20 cellular contexts compared by ENCODE assay signal in genomic region chr11:45471002-45471665, GRCh38.
"Had no signal": no experiment of that assay in that cellular context is flagged by ENCODE, and none has a peak within 500 bp of the region (broad histone marks: within the 10 kb centered on the region; RNA-seq: fewer than 3 reads in every experiment).

No MANE protein-coding gene starts in this region.

- H3K27ac ChIP-seq: HL-60, SJSA1, SK-N-MC had no signal

- H3K4me1 ChIP-seq: SJSA1 had no signal

- H3K36me3 ChIP-seq: SJSA1 had no signal

- DNase-seq: KBM-7, NCI-H1048, NCI-H1105, NCI-H1417, NCI-H1436 treated with DMSO at 0.1 percent for 48 hours, NCI-H1694, NCI-H187 treated with DMSO at 0.1 percent for 48 hours, NCI-H2029 treated with DMSO at 0.1 percent for 48 hours, NCI-H2107, NCI-H226, NCI-H510A, NCI-H524 treated with DMSO at 0.1 percent for 48 hours, NCI-H69, NCI-H774, Right ventricle myocardium superior, RPMI8226, SIG-M5 had no signal

- H3K9me3 ChIP-seq: SJSA1 had no signal

- H3K4me3 ChIP-seq: SJSA1, SK-N-MC had no signal
